In the genomic region with DNA sequence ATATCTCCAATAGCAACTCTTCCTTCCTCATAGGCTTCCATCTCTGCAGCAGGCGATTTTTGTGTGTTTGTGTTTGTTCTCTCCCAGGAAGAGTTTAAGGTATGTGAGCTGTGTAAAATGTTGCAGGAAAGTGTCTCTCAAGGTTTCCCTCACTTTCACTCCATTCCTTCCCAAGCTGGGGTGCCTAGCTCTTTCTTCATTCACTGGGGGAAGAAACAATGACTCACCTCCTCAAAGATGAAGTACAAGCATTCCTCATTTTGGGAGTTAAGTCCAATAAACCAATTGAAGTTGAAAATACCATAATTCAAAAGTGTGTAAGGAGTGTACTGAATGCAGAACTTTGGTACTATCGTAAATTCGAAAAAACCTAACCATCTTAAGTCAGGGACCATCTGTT, we compare ENCODE assay signal across 17 cellular contexts.
A peak's percentile ranks its signal among the peaks of the same experiment; 100 is the strongest.
DNase-seq lines count a peak whose midpoint lies in the region.
"Had no signal": no experiment of that assay in that cellular context is flagged by ENCODE, and none has a peak within 500 bp of the region (broad histone marks: within the 10 kb centered on the region; RNA-seq: fewer than 3 reads in every experiment).

No MANE protein-coding gene starts in this region.

- DNase-seq in EH (ENCODE audit: low read depth) (peak; percentile 5), RPMI7951 (ENCODE audit: low read depth) (peak; percentile 34), fibroblast of peridontal ligament (ENCODE audit: extremely low read depth) (peak; percentile 4), nucleus accumbens (lab: John Stamatoyannopoulos, UW) (no peak), NCI-H226 (no peak)
- no peak for DNase-seq in stimulated activated CD8-positive, alpha-beta memory T cell treated with anti-CD3 and anti-CD28 coated beads, Interleukin-4, amount 100 ng/mL, for 48 hours
- DNase-seq in stimulated activated CD4-positive, alpha-beta T cell treated with anti-CD3 and anti-CD28 coated beads, Interleukin-4, amount 100 ng/mL, for 4 hours, result no peak
- DNase-seq: BE2C; Calu3; CD8-positive, alpha-beta memory T cell; DMS79 treated with DMSO at 0.1 percent for 48 hours; MV-4-11; NCI-H1105; NCI-H1436 treated with DMSO at 0.1 percent for 48 hours; NCI-H1930; NCI-H526 treated with DMSO at 0.1 percent for 48 hours; SHP77 had no signal

Comparison
In these comparisons a context has a peak if more than half of its experiments do, and no peak if none do; other contexts are left out.
1. DNase-seq: peak in EH (single experiment), RPMI7951 (single experiment) and fibroblast of peridontal ligament (single experiment); none in stimulated activated CD8-positive, alpha-beta memory T cell treated with anti-CD3 and anti-CD28 coated beads, Interleukin-4, amount 100 ng/mL, for 48 hours (single experiment), stimulated activated CD4-positive, alpha-beta T cell treated with anti-CD3 and anti-CD28 coated beads, Interleukin-4, amount 100 ng/mL, for 4 hours (0 of 2), nucleus accumbens (0 of 56) and NCI-H226 (single experiment).